Comparison of ENCODE assay signal across 1 cellular context in the genomic region with DNA sequence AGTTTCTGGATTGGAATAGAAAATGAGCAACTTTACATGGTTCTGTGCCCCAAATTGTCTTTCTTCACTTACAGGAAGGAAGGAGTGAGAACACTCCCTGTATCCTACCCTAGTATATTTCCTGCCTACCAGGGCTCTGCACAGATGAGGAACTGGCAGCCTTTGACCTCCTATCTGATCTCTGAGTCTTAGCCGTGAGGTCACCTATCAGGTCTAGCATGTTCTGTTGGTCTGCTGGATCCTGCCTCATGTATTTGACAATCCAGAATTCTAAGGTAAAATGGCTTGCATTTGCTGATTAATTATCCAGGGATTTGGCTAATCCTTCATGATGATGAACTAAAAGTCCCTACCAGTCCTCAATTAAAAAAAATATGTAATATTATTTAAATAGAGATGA.
TF ChIP-seq lines count a peak whose summit lies in the region.

No MANE protein-coding gene starts in this region.

TF ChIP-seq in IMR-90, 13 proteins besides CTCF, POLR2A, EP300 and RAD21:
- TF ChIP-seq CHD1 (IDR thresholded peaks at IDR 0.05; ENCODE audit: low read depth, low read length) (no peak), NFE2L2 (IDR thresholded peaks at IDR 0.05; ENCODE audit: low read depth, low read length) (no peak), SMC3 (IDR thresholded peaks at IDR 0.05; ENCODE audit: low read depth, low read length) (no peak), BHLHE40 (IDR thresholded peaks at IDR 0.05; ENCODE audit: low read depth, low read length) (no peak), MXI1 (IDR thresholded peaks at IDR 0.05; ENCODE audit: borderline replicate concordance, low read depth, low read length) (no peak), RCOR1 (IDR thresholded peaks at IDR 0.05; ENCODE audit: insufficient replicate concordance, low read length) (no peak), RFX5 (IDR thresholded peaks at IDR 0.05; ENCODE audit: low read depth, low read length) (no peak), MAFK (IDR thresholded peaks at IDR 0.05; ENCODE audit: low read depth, low read length) (no peak), CEBPB (IDR thresholded peaks at IDR 0.05; ENCODE audit: low read depth, low read length) (no peak), FOS (IDR thresholded peaks at IDR 0.05; ENCODE audit: low read depth, low read length) (no peak), MAZ (IDR thresholded peaks at IDR 0.05; ENCODE audit: borderline replicate concordance, low read depth, low read length) (no peak)
- TF ChIP-seq, protein P1, sequence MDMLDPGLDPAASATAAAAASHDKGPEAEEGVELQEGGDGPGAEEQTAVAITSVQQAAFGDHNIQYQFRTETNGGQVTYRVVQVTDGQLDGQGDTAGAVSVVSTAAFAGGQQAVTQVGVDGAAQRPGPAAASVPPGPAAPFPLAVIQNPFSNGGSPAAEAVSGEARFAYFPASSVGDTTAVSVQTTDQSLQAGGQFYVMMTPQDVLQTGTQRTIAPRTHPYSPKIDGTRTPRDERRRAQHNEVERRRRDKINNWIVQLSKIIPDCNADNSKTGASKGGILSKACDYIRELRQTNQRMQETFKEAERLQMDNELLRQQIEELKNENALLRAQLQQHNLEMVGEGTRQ (IDR thresholded peaks at IDR 0.05; ENCODE audit: low read depth, low read length): no peak
- TF ChIP-seq, protein P2, sequence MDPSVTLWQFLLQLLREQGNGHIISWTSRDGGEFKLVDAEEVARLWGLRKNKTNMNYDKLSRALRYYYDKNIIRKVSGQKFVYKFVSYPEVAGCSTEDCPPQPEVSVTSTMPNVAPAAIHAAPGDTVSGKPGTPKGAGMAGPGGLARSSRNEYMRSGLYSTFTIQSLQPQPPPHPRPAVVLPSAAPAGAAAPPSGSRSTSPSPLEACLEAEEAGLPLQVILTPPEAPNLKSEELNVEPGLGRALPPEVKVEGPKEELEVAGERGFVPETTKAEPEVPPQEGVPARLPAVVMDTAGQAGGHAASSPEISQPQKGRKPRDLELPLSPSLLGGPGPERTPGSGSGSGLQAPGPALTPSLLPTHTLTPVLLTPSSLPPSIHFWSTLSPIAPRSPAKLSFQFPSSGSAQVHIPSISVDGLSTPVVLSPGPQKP (IDR thresholded peaks at IDR 0.05; ENCODE audit: borderline replicate concordance, low read depth, low read length): no peak
